Comparison of ENCODE assay signal across 17 cellular contexts in the genomic region with DNA sequence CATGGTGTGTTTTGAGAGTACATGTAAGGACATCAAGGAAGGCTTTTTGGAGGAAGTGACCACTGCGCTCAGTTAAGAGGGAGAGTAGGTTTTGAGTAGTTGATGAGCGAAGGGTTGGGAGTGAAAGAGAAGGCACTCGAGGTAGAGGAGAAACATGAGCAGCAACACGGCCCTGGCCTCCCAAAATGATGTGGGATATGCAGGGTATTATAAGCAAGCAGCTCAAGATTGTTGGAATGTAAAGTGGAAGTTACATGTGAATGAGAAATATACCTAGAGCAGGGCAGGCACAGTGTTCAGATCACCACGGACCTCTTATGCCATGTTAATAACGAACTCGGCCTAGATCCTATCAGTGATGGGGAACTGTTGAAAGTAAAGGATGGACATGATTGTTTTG. TPM values are rescaled to one million over a fixed set of nuclear protein-coding genes. Genes with fewer than 3 reads are reported as not detected.
DNase-seq lines count a peak whose midpoint lies in the region; ATAC-seq lines count a peak whose summit lies in the region.
"Had no signal": no experiment of that assay in that cellular context is flagged by ENCODE, and none has a peak within 500 bp of the region (broad histone marks: within the 10 kb centered on the region; RNA-seq: fewer than 3 reads in every experiment).

No MANE protein-coding gene starts in this region.

- peaks cover 0 to 3% (median 0%) of the 10 kb centered on the region in 8 donors for H3K9me3 Mint-ChIP-seq in CD4-positive, alpha-beta memory T cell
- peaks cover 0 to 1% of the 10 kb centered on the region in 2 donors for H3K9me3 Mint-ChIP-seq in effector memory CD8-positive, alpha-beta T cell

- POLR2A ChIA-PET in CD4-positive, alpha-beta memory T cell (lab: Charles Lee; ENCODE audit: partially characterized antibody), result interaction anchor here (1.0 to 11.8 kb wide), 7 partner anchors 12 to 191 kb away, joined by 3 to 224 read pairs (median 29); a partner anchor contains a TSS

- no peaks in the 10 kb centered on the region for H3K9me3 ChIP-seq in BLaER1
- H3K9me3 ChIP-seq in CD4-positive, alpha-beta memory T cell (ENCODE audit: control insufficient read depth in 1 of 2, low read length in 2 of 2), result no peaks in the 10 kb centered on the region
- no peaks in the 10 kb centered on the region for H3K9me3 ChIP-seq in T-helper 17 cell (ENCODE audit: control insufficient read depth, low read length, poor library complexity, severe bottlenecking)

- 0 out of 2 replicates have a peak overlapping the region, but pooled peaks have one; percentile 83 for H3K4me3 ChIP-seq in BLaER1
- H3K4me3 ChIP-seq in CD4-positive, alpha-beta memory T cell (ENCODE audit: low read length in 2 of 2), result no peak overlapping the region

- peak overlapping the region; percentile 96 for H3K27ac ChIP-seq in BLaER1
- H3K27ac ChIP-seq in CD4-positive, alpha-beta memory T cell (ENCODE audit: low read depth, low read length), result peak overlapping the region; percentile 92
- H3K27ac ChIP-seq: epithelial cell of prostate had no signal

- H3K4me3 Mint-ChIP-seq in CD4-positive, alpha-beta memory T cell, result peak overlapping the region in 6 of 8 donors; percentile 5 to 66 (median 34)
- H3K4me3 Mint-ChIP-seq in T-helper 17 cell, result peak overlapping the region; percentile 2
- H3K4me3 Mint-ChIP-seq in effector memory CD8-positive, alpha-beta T cell, result no peak overlapping the region

- no peaks in the 10 kb centered on the region for H3K27me3 ChIP-seq in BLaER1
- no peaks in the 10 kb centered on the region for H3K27me3 ChIP-seq in CD4-positive, alpha-beta memory T cell (ENCODE audit: insufficient read depth, low read length)

- H3K9ac ChIP-seq in BLaER1, result no peak overlapping the region; the same call in 1 of the 2 replicates

- H3K36me3 ChIP-seq in BLaER1, result no peaks in the 10 kb centered on the region
- H3K36me3 ChIP-seq in CD4-positive, alpha-beta memory T cell (ENCODE audit: insufficient read depth, low read length), result no peaks in the 10 kb centered on the region

- no peaks in the 10 kb centered on the region for H3K27me3 Mint-ChIP-seq in CD4-positive, alpha-beta memory T cell
- no peaks in the 10 kb centered on the region for H3K27me3 Mint-ChIP-seq in T-helper 17 cell
- H3K27me3 Mint-ChIP-seq in effector memory CD8-positive, alpha-beta T cell, result no peaks in the 10 kb centered on the region

- peak overlapping the region; percentile 88 to 99 (median 98) for H3K27ac Mint-ChIP-seq in CD4-positive, alpha-beta memory T cell
- peak overlapping the region; percentile 100 for H3K27ac Mint-ChIP-seq in T-helper 17 cell
- peak overlapping the region; percentile 98 to 99 for H3K27ac Mint-ChIP-seq in effector memory CD8-positive, alpha-beta T cell

- peaks cover 37 to 77% (median 51%) of the 10 kb centered on the region in 4 donors for H3K4me1 Mint-ChIP-seq in CD4-positive, alpha-beta memory T cell
- H3K4me1 Mint-ChIP-seq in T-helper 17 cell, result peaks cover 50% of the 10 kb centered on the region
- peaks cover 36 to 61% of the 10 kb centered on the region in 2 donors for H3K4me1 Mint-ChIP-seq in effector memory CD8-positive, alpha-beta T cell (ENCODE audit: low read depth in 2 of 2)

- CTCF ChIA-PET in CD4-positive, alpha-beta memory T cell (lab: Charles Lee; ENCODE audit: partially characterized antibody), result interaction anchor here (0.8 to 2.6 kb wide), 3 partner anchors 11 to 31 kb away, joined by 3 to 12 read pairs (median 8); no protein-coding TSS in a partner anchor

- H4K20me1 ChIP-seq in BLaER1, result peaks cover 15% of the 10 kb centered on the region

- ATAC-seq in T-helper 17 cell (no peak), GM21737 (IDR thresholded peaks at IDR 0.05; ENCODE audit: unreplicated experiment) (no peak), GM21360 (IDR thresholded peaks at IDR 0.05; ENCODE audit: unreplicated experiment) (no peak)
- ATAC-seq in effector memory CD8-positive, alpha-beta T cell (replicated peaks), result no peak
- ATAC-seq: HCT116, sciatic nerve had no signal

- intact Hi-C loops in CD4-positive, alpha-beta memory T cell (cut with micrococcal nuclease), result loop anchor here (10.0 kb wide), 1 partner anchor 921 kb away; a partner anchor contains a TSS

- peaks cover 24% of the 10 kb centered on the region for H3K4me1 ChIP-seq in BLaER1
- H3K4me1 ChIP-seq in CD4-positive, alpha-beta memory T cell (ENCODE audit: insufficient read depth, low read length), result peaks cover 44% of the 10 kb centered on the region

- peak overlapping the region; percentile 93 for H3K4me2 ChIP-seq in BLaER1

- no peak for DNase-seq in CD4-positive, alpha-beta memory T cell
- DNase-seq in T-helper 17 cell (no peak), DMS 273 treated with DMSO at 0.1 percent for 48 hours (lab: John Stamatoyannopoulos, UW) (no peak)
- no peak for DNase-seq in effector memory CD8-positive, alpha-beta T cell
- DNase-seq: amygdala; C1 segment of cervical spinal cord; mesendoderm; NCI-H1105; SHP77 treated with DMSO at 0.1 percent for 48 hours; stimulated activated CD4-positive, alpha-beta T cell treated with anti-CD3 and anti-CD28 coated beads, Interleukin-4, amount 100 ng/mL, for 4 hours had no signal

- peaks cover 21 to 28% of the 10 kb centered on the region in 2 donors for H3K36me3 Mint-ChIP-seq in CD4-positive, alpha-beta memory T cell
- H3K36me3 Mint-ChIP-seq in T-helper 17 cell (ENCODE audit: low read depth), result peaks cover 17% of the 10 kb centered on the region
- H3K36me3 Mint-ChIP-seq in effector memory CD8-positive, alpha-beta T cell (ENCODE audit: insufficient read depth), result peaks cover 36% of the 10 kb centered on the region

RNA-seq across cellular contexts. Expression of a gene that starts 2.1 kb away (rescaled TPM):
- total RNA-seq in CD4-positive, alpha-beta memory T cell, result 100 to 1,000 TPM; 717 to 768 TPM
- polyA plus RNA-seq in CD4-positive, alpha-beta memory T cell, result 1,000 to 10,000 TPM; 2,962 to 4,406 TPM
- 100 to 1,000 TPM; 895 to 936 TPM for total RNA-seq in T-helper 17 cell

RNA-seq across cellular contexts. Expression of a gene that starts 9.3 kb away (rescaled TPM):
- total RNA-seq in CD4-positive, alpha-beta memory T cell, result not detected
- not detected for polyA plus RNA-seq in CD4-positive, alpha-beta memory T cell
- total RNA-seq in T-helper 17 cell, result not detected
- total RNA-seq: sciatic nerve, urinary bladder had no signal
- polyA plus RNA-seq: urinary bladder had no signal

RNA-seq across cellular contexts. Expression of a gene that starts 25.2 kb away (rescaled TPM):
- 10 to 100 TPM in 1 of 2 experiments, 1 to 10 TPM in 1; 9.3 to 11.5 TPM for total RNA-seq in CD4-positive, alpha-beta memory T cell
- polyA plus RNA-seq in CD4-positive, alpha-beta memory T cell, result 1 to 10 TPM; 3.4 to 4.5 TPM
- total RNA-seq in T-helper 17 cell, result 10 to 100 TPM in 1 of 2 donors, 1 to 10 TPM in 1; 9.9 to 14.9 TPM

Comparison
In these comparisons a context has a peak if more than half of its experiments do, and no peak if none do; other contexts are left out.
1. H3K4me3 Mint-ChIP-seq: peak in CD4-positive, alpha-beta memory T cell (6 of 8) and T-helper 17 cell (single experiment); none in effector memory CD8-positive, alpha-beta T cell (0 of 2).
2. Peak in every context shown above with its lines, with median percentiles within 50 percentile points of each other: H3K27ac Mint-ChIP-seq.